8 cellular contexts compared by ENCODE assay signal in the genomic region with DNA sequence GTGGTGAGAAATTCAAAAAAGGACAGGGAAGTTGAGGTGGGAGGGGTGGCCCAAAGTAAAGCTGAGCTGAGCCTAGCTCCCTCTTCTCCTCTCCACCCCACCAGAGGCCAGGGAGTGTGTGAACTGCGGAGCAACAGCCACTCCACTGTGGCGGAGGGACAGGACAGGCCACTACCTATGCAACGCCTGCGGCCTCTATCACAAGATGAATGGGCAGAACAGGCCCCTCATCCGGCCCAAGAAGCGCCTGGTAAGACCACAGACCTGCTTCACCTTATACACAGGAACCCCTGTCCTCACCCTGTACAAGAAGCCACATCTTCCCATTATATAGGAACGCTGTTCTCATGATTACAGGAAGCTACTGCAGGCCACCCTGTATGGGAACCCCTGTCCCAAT. TPM values are rescaled to one million over a fixed set of nuclear protein-coding genes. Genes with fewer than 3 reads are reported as not detected.
"Had no signal": no experiment of that assay in that cellular context is flagged by ENCODE, and none has a peak within 500 bp of the region (broad histone marks: within the 10 kb centered on the region; RNA-seq: fewer than 3 reads in every experiment).

No MANE protein-coding gene starts in this region.

- FAIRE-seq: G401.6, GM12878, GM12891, GM12892, GM18507, GM19239 had no signal

- H3K4me3 ChIP-seq: GM12878 had no signal

- DNase-seq: GDM1, GF-D8 had no signal

- ATAC-seq: GM12878 had no signal

RNA-seq across cellular contexts. Expression of gene GLOD5, which starts 30.7 kb away (rescaled TPM):
- total RNA-seq: GM12878 had no signal
- polyA plus RNA-seq: GM12878 had no signal

RNA-seq across cellular contexts. Expression of gene ERAS, which starts 34.1 kb away (rescaled TPM):
- total RNA-seq: GM12878 had no signal
- polyA plus RNA-seq: GM12878 had no signal

RNA-seq across cellular contexts. Expression of gene PCSK1N, which starts 43.2 kb away (rescaled TPM):
- total RNA-seq: GM12878 had no signal
